ENCODE assay signal across 1 cellular context in the genomic region with DNA sequence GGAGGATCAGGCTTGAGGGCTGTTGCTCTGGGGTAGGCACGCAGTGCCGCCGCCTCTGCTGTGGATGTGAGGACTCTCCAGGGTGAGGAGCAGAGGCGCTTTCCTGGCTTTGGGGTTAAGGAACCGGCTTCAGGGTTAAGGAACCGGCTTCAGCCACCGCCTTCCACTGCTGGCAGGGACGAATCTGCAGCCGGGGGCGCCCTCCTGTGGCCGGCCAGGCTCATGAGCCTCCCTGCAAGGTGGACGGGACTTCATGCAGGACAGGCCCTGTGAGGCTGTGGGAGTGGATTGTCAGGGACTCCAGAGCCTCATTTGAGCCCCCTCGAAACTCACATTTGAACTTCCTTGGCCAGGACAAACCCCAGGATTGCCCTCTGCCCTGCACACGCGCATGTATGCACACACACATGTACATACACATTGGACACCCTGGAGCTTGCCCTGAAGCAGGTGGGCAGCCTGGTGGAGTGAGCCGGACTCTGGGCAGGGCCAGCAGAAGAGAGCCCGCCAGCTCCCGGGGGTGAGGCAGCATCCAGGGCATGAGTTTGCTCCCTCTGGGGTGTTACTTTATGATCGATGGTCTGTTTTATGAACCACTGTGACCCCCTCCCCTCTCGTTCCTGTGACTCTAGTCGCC.
TF ChIP-seq lines count a peak whose summit lies in the region.

No MANE protein-coding gene starts in this region.

TF ChIP-seq in GM23338, 12 proteins besides CTCF, POLR2A, EP300 and RAD21 (continued from another document):
- TF ChIP-seq, protein P1, sequence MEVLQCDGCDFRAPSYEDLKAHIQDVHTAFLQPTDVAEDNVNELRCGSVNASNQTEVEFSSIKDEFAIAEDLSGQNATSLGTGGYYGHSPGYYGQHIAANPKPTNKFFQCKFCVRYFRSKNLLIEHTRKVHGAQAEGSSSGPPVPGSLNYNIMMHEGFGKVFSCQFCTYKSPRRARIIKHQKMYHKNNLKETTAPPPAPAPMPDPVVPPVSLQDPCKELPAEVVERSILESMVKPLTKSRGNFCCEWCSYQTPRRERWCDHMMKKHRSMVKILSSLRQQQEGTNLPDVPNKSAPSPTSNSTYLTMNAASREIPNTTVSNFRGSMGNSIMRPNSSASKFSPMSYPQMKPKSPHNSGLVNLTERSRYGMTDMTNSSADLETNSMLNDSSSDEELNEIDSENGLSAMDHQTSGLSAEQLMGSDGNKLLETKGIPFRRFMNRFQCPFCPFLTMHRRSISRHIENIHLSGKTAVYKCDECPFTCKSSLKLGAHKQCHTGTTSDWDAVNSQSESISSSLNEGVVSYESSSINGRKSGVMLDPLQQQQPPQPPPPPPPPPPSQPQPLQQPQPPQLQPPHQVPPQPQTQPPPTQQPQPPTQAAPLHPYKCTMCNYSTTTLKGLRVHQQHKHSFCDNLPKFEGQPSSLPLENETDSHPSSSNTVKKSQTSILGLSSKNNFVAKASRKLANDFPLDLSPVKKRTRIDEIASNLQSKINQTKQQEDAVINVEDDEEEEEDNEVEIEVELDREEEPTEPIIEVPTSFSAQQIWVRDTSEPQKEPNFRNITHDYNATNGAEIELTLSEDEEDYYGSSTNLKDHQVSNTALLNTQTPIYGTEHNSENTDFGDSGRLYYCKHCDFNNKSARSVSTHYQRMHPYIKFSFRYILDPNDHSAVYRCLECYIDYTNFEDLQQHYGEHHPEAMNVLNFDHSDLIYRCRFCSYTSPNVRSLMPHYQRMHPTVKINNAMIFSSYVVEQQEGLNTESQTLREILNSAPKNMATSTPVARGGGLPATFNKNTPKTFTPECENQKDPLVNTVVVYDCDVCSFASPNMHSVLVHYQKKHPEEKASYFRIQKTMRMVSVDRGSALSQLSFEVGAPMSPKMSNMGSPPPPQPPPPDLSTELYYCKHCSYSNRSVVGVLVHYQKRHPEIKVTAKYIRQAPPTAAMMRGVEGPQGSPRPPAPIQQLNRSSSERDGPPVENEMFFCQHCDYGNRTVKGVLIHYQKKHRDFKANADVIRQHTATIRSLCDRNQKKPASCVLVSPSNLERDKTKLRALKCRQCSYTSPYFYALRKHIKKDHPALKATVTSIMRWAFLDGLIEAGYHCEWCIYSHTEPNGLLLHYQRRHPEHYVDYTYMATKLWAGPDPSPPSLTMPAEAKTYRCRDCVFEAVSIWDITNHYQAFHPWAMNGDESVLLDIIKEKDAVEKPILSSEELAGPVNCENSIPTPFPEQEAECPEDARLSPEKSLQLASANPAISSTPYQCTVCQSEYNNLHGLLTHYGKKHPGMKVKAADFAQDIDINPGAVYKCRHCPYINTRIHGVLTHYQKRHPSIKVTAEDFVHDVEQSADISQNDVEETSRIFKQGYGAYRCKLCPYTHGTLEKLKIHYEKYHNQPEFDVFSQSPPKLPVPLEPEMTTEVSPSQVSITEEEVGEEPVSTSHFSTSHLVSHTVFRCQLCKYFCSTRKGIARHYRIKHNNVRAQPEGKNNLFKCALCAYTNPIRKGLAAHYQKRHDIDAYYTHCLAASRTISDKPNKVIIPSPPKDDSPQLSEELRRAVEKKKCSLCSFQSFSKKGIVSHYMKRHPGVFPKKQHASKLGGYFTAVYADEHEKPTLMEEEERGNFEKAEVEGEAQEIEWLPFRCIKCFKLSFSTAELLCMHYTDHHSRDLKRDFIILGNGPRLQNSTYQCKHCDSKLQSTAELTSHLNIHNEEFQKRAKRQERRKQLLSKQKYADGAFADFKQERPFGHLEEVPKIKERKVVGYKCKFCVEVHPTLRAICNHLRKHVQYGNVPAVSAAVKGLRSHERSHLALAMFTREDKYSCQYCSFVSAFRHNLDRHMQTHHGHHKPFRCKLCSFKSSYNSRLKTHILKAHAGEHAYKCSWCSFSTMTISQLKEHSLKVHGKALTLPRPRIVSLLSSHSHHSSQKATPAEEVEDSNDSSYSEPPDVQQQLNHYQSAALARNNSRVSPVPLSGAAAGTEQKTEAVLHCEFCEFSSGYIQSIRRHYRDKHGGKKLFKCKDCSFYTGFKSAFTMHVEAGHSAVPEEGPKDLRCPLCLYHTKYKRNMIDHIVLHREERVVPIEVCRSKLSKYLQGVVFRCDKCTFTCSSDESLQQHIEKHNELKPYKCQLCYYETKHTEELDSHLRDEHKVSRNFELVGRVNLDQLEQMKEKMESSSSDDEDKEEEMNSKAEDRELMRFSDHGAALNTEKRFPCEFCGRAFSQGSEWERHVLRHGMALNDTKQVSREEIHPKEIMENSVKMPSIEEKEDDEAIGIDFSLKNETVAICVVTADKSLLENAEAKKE (CRISPR knock-in tag; IDR thresholded peaks at IDR 0.05): no peak
- TF ChIP-seq STAT1 (IDR thresholded peaks at IDR 0.05; ENCODE audit: unreplicated experiment) (no peak), EZH2phosphoT487 (IDR thresholded peaks at IDR 0.05; ENCODE audit: unreplicated experiment) (no peak), CREB1 (CRISPR knock-in tag; IDR thresholded peaks at IDR 0.05; ENCODE audit: low read depth) (no peak), JUNB (IDR thresholded peaks at IDR 0.05; ENCODE audit: unreplicated experiment) (no peak), POLR2AphosphoS5 (IDR thresholded peaks at IDR 0.05; ENCODE audit: low read depth) (no peak)
- TF ChIP-seq, protein P2, sequence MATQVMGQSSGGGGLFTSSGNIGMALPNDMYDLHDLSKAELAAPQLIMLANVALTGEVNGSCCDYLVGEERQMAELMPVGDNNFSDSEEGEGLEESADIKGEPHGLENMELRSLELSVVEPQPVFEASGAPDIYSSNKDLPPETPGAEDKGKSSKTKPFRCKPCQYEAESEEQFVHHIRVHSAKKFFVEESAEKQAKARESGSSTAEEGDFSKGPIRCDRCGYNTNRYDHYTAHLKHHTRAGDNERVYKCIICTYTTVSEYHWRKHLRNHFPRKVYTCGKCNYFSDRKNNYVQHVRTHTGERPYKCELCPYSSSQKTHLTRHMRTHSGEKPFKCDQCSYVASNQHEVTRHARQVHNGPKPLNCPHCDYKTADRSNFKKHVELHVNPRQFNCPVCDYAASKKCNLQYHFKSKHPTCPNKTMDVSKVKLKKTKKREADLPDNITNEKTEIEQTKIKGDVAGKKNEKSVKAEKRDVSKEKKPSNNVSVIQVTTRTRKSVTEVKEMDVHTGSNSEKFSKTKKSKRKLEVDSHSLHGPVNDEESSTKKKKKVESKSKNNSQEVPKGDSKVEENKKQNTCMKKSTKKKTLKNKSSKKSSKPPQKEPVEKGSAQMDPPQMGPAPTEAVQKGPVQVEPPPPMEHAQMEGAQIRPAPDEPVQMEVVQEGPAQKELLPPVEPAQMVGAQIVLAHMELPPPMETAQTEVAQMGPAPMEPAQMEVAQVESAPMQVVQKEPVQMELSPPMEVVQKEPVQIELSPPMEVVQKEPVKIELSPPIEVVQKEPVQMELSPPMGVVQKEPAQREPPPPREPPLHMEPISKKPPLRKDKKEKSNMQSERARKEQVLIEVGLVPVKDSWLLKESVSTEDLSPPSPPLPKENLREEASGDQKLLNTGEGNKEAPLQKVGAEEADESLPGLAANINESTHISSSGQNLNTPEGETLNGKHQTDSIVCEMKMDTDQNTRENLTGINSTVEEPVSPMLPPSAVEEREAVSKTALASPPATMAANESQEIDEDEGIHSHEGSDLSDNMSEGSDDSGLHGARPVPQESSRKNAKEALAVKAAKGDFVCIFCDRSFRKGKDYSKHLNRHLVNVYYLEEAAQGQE (IDR thresholded peaks at IDR 0.05; ENCODE audit: unreplicated experiment): no peak
- TF ChIP-seq, protein P3, sequence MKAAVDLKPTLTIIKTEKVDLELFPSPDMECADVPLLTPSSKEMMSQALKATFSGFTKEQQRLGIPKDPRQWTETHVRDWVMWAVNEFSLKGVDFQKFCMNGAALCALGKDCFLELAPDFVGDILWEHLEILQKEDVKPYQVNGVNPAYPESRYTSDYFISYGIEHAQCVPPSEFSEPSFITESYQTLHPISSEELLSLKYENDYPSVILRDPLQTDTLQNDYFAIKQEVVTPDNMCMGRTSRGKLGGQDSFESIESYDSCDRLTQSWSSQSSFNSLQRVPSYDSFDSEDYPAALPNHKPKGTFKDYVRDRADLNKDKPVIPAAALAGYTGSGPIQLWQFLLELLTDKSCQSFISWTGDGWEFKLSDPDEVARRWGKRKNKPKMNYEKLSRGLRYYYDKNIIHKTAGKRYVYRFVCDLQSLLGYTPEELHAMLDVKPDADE (IDR thresholded peaks at IDR 0.05): no peak
TF ChIP-seq in GM23338: peak in this region for 0.
